19 cellular contexts compared by ENCODE assay signal in the genomic region with DNA sequence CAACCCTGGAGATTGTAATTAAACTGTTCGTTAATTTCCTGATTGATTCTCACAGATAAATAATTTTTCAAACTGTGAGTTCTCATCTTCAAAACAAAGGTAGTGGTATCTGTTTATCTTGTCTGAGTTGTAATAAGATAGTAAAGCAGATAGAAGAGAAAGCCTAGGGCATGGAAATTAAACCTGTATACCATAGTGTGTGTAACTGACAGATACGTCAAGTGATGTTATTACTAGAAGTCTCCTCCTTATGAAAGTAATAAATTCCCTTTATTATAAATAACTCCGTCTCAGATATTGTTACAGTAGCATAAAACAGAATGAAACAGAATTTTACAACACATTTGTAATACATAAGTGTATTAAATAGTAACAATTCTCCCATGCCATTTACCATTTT.
A peak's percentile ranks its signal among the peaks of the same experiment; 100 is the strongest.
DNase-seq lines count a peak whose midpoint lies in the region; TF ChIP-seq lines count a peak whose summit lies in the region.
"Had no signal": no experiment of that assay in that cellular context is flagged by ENCODE, and none has a peak within 500 bp of the region (broad histone marks: within the 10 kb centered on the region; RNA-seq: fewer than 3 reads in every experiment).

No MANE protein-coding gene starts in this region.

- peaks cover 7% of the 10 kb centered on the region for H3K27me3 Mint-ChIP-seq in glutamatergic neuron (ENCODE audit: unreplicated experiment)
- no peaks in the 10 kb centered on the region for H3K27me3 Mint-ChIP-seq in CD14-positive monocyte (ENCODE audit: low read depth in 3 of 3)
- H3K27me3 Mint-ChIP-seq: B cell; CD4-positive, alpha-beta memory T cell; CD4-positive, CD25-positive, alpha-beta regulatory T cell had no signal

- H3K4me3 Mint-ChIP-seq in glutamatergic neuron (ENCODE audit: unreplicated experiment) (peak overlapping the region; percentile 73), CD14-positive monocyte (no peak overlapping the region)
- H3K4me3 Mint-ChIP-seq: B cell; CD4-positive, alpha-beta memory T cell; CD4-positive, CD25-positive, alpha-beta regulatory T cell; CD8-positive, alpha-beta memory T cell had no signal

- H3K4me3 ChIP-seq in neural cell (ENCODE audit: low read length): no peak overlapping the region
- H3K4me3 ChIP-seq: A549; BLaER1 treated with 17β-estradiol and CSF1 and Interleukin-3, amounts not matched to agents 10 nM and 100 nM had no signal

- peaks cover 7% of the 10 kb centered on the region for H3K9me3 Mint-ChIP-seq in glutamatergic neuron (ENCODE audit: unreplicated experiment)
- peaks cover 3 to 11% (median 8%) of the 10 kb centered on the region in 7 donors for H3K9me3 Mint-ChIP-seq in CD14-positive monocyte

- no peaks in the 10 kb centered on the region for H3F3A ChIP-seq in neural cell (ENCODE audit: insufficient read depth, low read length, poor library complexity, severe bottlenecking)

- DNase-seq in NCI-H2171 treated with DMSO at 0.1 percent for 48 hours (lab: John Stamatoyannopoulos, UW): peak; percentile 75
- no peak for DNase-seq in NCI-H2171 (lab: John Stamatoyannopoulos, UW)
- DNase-seq in glutamatergic neuron: no peak
- no peak for DNase-seq in HuH-7 (ENCODE audit: low spot score)
- DNase-seq in CD14-positive monocyte (ENCODE audit: low spot score): no peak
- DNase-seq in NK-92 (lab: John Stamatoyannopoulos, UW; ENCODE audit: unreplicated experiment): no peak
- DNase-seq: AML-193; CD4-positive, alpha-beta memory T cell; CD4-positive, CD25-positive, alpha-beta regulatory T cell; CD8-positive, alpha-beta memory T cell; COR-L47; DMS79 treated with DMSO at 0.1 percent for 48 hours; GF-D8 had no signal

- no peak for TF ChIP-seq RAD21 in neural cell (conservative IDR thresholded peaks at IDR 0.05)

- no peaks in the 10 kb centered on the region for H3K9me3 ChIP-seq in neural cell (ENCODE audit: low read length)
- H3K9me3 ChIP-seq: A549 had no signal

- H3K36me3 ChIP-seq in neural cell (ENCODE audit: insufficient read depth, low read length): no peaks in the 10 kb centered on the region
- H3K36me3 ChIP-seq: BLaER1 treated with 17β-estradiol and CSF1 and Interleukin-3, amounts not matched to agents 10 nM and 100 nM had no signal

- no peak overlapping the region for H3K27ac ChIP-seq in neural cell (ENCODE audit: low read length)
- H3K27ac ChIP-seq: 22Rv1; A549; BLaER1 treated with 17β-estradiol and CSF1 and Interleukin-3, amounts not matched to agents 10 nM and 100 nM; C4-2B had no signal

- H2AFZ ChIP-seq in neural cell (ENCODE audit: low read depth, low read length): no peak overlapping the region

- peak; percentile 84 for TF ChIP-seq EP300 in neural cell (conservative IDR thresholded peaks at IDR 0.05; ENCODE audit: poor library complexity, severe bottlenecking)

- H3K27me3 ChIP-seq in neural cell (ENCODE audit: insufficient read depth, low read depth, low read length): no peaks in the 10 kb centered on the region
- H3K27me3 ChIP-seq: BLaER1 treated with 17β-estradiol and CSF1 and Interleukin-3, amounts not matched to agents 10 nM and 100 nM had no signal

- H3K27ac Mint-ChIP-seq in glutamatergic neuron (ENCODE audit: unreplicated experiment): peak overlapping the region; percentile 93
- H3K27ac Mint-ChIP-seq in CD14-positive monocyte: no peak overlapping the region
- H3K27ac Mint-ChIP-seq: B cell; CD4-positive, alpha-beta memory T cell; CD4-positive, CD25-positive, alpha-beta regulatory T cell; CD8-positive, alpha-beta memory T cell had no signal

- peaks cover 15% of the 10 kb centered on the region for H3K36me3 Mint-ChIP-seq in glutamatergic neuron (ENCODE audit: unreplicated experiment)
- no peaks in the 10 kb centered on the region for H3K36me3 Mint-ChIP-seq in CD14-positive monocyte
- H3K36me3 Mint-ChIP-seq: CD4-positive, alpha-beta memory T cell; CD4-positive, CD25-positive, alpha-beta regulatory T cell; CD8-positive, alpha-beta memory T cell had no signal

- peaks cover 26% of the 10 kb centered on the region for H3K4me1 Mint-ChIP-seq in glutamatergic neuron (ENCODE audit: low read depth, unreplicated experiment)
- no peaks in the 10 kb centered on the region for H3K4me1 Mint-ChIP-seq in CD14-positive monocyte
- H3K4me1 Mint-ChIP-seq: B cell; CD4-positive, alpha-beta memory T cell; CD4-positive, CD25-positive, alpha-beta regulatory T cell; CD8-positive, alpha-beta memory T cell had no signal

- no peak overlapping the region for H3K9ac ChIP-seq in neural cell (ENCODE audit: low read length)
- H3K9ac ChIP-seq: BLaER1 treated with 17β-estradiol and CSF1 and Interleukin-3, amounts not matched to agents 10 nM and 100 nM had no signal

- no peak for TF ChIP-seq CTCF in glutamatergic neuron (IDR thresholded peaks at IDR 0.05; ENCODE audit: partially characterized antibody, unreplicated experiment)
- TF ChIP-seq CTCF in neural cell (IDR thresholded peaks at IDR 0.05; ENCODE audit: poor library complexity, severe bottlenecking): no peak
- no peak for TF ChIP-seq CTCF in CD14-positive monocyte (IDR thresholded peaks at IDR 0.05)

- intact Hi-C loops in CD14-positive monocyte (cut with micrococcal nuclease): no loop called here

- no peak overlapping the region for H3K4me2 ChIP-seq in neural cell (ENCODE audit: low read length)
- H3K4me2 ChIP-seq: A549; BLaER1 treated with 17β-estradiol and CSF1 and Interleukin-3, amounts not matched to agents 10 nM and 100 nM had no signal

- H4K20me1 ChIP-seq in neural cell (ENCODE audit: insufficient read depth): no peaks in the 10 kb centered on the region
- H4K20me1 ChIP-seq: BLaER1 treated with 17β-estradiol and CSF1 and Interleukin-3, amounts not matched to agents 10 nM and 100 nM had no signal

- no peaks in the 10 kb centered on the region for H3K79me2 ChIP-seq in neural cell (replicated peaks; ENCODE audit: insufficient read depth, low read length)

- H3K9me2 ChIP-seq in neural cell (ENCODE audit: insufficient read depth, low read length): no peaks in the 10 kb centered on the region

TF ChIP-seq in neural cell, 6 proteins besides CTCF, POLR2A, EP300 and RAD21:
- TF ChIP-seq POLR2AphosphoS5 (IDR thresholded peaks at IDR 0.05) (peak; percentile 68), REST (IDR thresholded peaks at IDR 0.05; ENCODE audit: borderline replicate concordance) (no peak)
